ENCODE assay signal across 8 cellular contexts in the genomic region with DNA sequence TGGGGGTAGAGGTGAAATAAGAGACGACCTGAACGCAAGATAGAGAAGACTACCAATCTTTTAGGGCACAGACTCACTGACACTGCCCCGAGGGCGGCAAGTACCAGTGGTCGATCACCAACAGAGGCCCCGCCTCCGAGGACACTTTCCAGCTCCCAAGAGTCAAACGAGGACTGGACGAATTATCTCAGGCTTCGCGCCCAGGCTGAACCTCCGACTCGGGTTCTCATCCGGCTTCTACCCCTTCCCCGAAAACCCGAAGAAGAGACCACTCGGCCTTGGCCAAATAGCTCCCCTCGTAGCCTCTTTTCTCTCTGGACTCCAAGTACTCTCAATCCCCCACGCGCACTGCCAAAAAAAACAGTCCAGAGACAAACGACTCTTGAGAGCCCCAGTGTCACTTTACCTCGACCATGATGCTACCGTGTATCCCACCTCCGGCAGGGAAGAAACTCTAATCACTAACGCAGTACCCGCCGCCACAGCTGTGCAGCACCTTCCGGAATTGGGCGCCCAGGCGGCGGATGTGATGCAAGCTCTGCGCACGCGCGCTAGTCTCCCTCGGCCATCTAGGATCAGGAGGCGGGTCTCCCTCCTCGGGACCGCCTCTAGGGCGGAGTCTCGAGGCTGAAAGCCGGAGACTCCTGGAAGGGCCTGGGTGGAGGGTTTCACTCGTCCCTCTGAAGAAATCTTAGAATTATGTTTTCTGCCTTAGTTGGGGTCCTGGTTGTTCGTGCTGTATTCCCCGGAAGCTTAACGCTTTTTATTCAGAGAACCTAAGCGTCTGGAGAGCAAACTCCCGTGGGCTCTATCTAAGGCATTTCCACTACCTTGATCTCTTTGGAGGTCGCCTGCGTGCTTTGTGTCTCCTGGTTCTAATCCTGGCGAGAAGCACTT. TPM values are rescaled to one million over a fixed set of nuclear protein-coding genes. Genes with fewer than 3 reads are reported as not detected.
DNase-seq lines count a peak whose midpoint lies in the region; ATAC-seq and TF ChIP-seq lines count a peak whose summit lies in the region.

Gene PLRG1 (minus strand): TSS at position 507 of the 897 bp plus-strand sequence. CDS start 92 bp downstream, at position 415.

- intact Hi-C loops in left lung (cut with DNase I) = no loop called here

- H3K4me3 ChIP-seq in left lung = peak within 1 kb of the TSS; percentile 54 to 82

- peak; percentile 99 for ATAC-seq in GM19397 (IDR thresholded peaks at IDR 0.05; ENCODE audit: unreplicated experiment)
- peak; percentile 98 for ATAC-seq in HG03571 (IDR thresholded peaks at IDR 0.05; ENCODE audit: unreplicated experiment)
- peak; percentile 99 for ATAC-seq in left lung

- H3K4me1 ChIP-seq in left lung = peaks cover 5 to 17% of the 10 kb centered on the region in 2 donors

- no peaks in the 10 kb centered on the region for H3K27me3 ChIP-seq in left lung

- DNase-seq in CD1c-positive myeloid dendritic cell (ENCODE audit: extremely low spot score) = peak; percentile 99
- DNase-seq in NCI-H82 (lab: John Stamatoyannopoulos, UW) = peak; percentile 97
- DNase-seq in activated CD4-positive, alpha-beta T cell treated with anti-CD3 and anti-CD28 coated beads, Interleukin-2, amount 50 U/mL, for 48 hours = peak; percentile 95 to 96
- peak; percentile 97 for DNase-seq in dermis blood vessel endothelial cell
- peak; percentile 97 to 99 for DNase-seq in left lung
- peak; percentile 91 to 92 for DNase-seq in stimulated activated CD4-positive, alpha-beta T cell treated with anti-CD3 and anti-CD28 coated beads, Interleukin-2, amount 100 ng/mL, for 48 hours

- no peaks in the 10 kb centered on the region for H3K9me3 ChIP-seq in left lung

- H3K36me3 ChIP-seq in left lung = peaks cover 0 to 27% of the 10 kb centered on the region in 2 donors

- peak within 1 kb of the TSS; percentile 58 to 65 for H3K27ac ChIP-seq in left lung

- peak in 1 of 2 donors; percentile 52 for TF ChIP-seq CTCF in left lung (IDR thresholded peaks at IDR 0.05)

RNA-seq across cellular contexts. Expression of gene PLRG1, which starts in this region (rescaled TPM):
- 70.3 and 124 TPM in 2 replicates for total RNA-seq in dermis blood vessel endothelial cell
- 10 to 100 TPM; 58.0 to 68.1 TPM for total RNA-seq in left lung

Comparison
In these comparisons a context has a peak if more than half of its experiments do, and no peak if none do; other contexts are left out.
1. Peak in every context shown above with its lines: DNase-seq, ATAC-seq, H3K4me3 ChIP-seq and H3K27ac ChIP-seq.